In the genomic region with DNA sequence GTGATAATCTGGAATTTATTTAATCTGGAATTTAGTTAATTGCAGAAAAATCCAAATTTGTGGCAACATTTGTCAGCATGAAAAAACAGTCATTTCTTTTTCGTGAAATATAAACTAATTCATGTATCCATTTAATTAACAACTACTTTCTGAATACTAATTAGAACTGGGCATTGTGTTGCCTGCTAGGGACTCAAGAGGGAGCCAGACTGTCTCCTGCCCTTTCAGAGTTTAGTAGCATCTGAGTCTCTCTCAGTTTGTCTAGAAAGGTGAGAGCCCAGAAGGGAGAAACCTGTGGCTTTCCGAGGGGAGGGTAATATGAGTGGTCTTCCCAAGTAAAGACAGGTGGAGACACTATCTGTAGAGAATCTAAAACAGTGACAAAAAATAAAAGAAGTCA, we compare ENCODE assay signal across 10 cellular contexts.
DNase-seq lines count a peak whose midpoint lies in the region; ATAC-seq and TF ChIP-seq lines count a peak whose summit lies in the region.
"Had no signal": no experiment of that assay in that cellular context is flagged by ENCODE, and none has a peak within 500 bp of the region (broad histone marks: within the 10 kb centered on the region; RNA-seq: fewer than 3 reads in every experiment).

No MANE protein-coding gene starts in this region.

- H3K4me3 ChIP-seq in GM23338 (no peak overlapping the region), liver (ENCODE audit: low read depth in 1 of 3, low read length in 3 of 3) (no peak overlapping the region), aorta (ENCODE audit: low read length in 2 of 2) (no peak overlapping the region)
- H3K4me3 ChIP-seq in effector memory CD4-positive, alpha-beta T cell (ENCODE audit: insufficient read depth, low read depth, low read length, poor library complexity, severe bottlenecking): no peak overlapping the region

- no peak overlapping the region for H3K9ac ChIP-seq in liver (ENCODE audit: low read depth in 1 of 2, low read length in 2 of 2)

- no peaks in the 10 kb centered on the region for H3K27me3 Mint-ChIP-seq in GM23338 (ENCODE audit: insufficient read depth, low read depth, poor library complexity)

- no peak overlapping the region for H2AFZ ChIP-seq in GM23338

- TF ChIP-seq RAD21 in liver (IDR thresholded peaks at IDR 0.05): peak; percentile 66 to 81

- no peaks in the 10 kb centered on the region for H3K27me3 ChIP-seq in GM23338 (ENCODE audit: insufficient read depth)
- H3K27me3 ChIP-seq in liver (ENCODE audit: control insufficient read depth in 4 of 4, insufficient read depth in 4 of 4, low read length in 3 of 4): no peaks in the 10 kb centered on the region
- no peaks in the 10 kb centered on the region for H3K27me3 ChIP-seq in aorta (ENCODE audit: control insufficient read depth in 1 of 2, insufficient read depth in 2 of 2, low read length in 1 of 2)
- H3K27me3 ChIP-seq in effector memory CD4-positive, alpha-beta T cell (replicated peaks; ENCODE audit: control insufficient read depth, insufficient read depth, low read length, poor library complexity, severe bottlenecking): no peaks in the 10 kb centered on the region

- DNase-seq in DMS 273 (lab: John Stamatoyannopoulos, UW; ENCODE audit: unreplicated experiment) (peak; percentile 40), DMS 273 treated with DMSO at 0.1 percent for 48 hours (lab: John Stamatoyannopoulos, UW) (no peak), GM23338 (ENCODE audit: low spot score) (peak; percentile 72), NCI-H2029 (lab: John Stamatoyannopoulos, UW) (peak; percentile 68), aorta (no peak), D341Med (ENCODE audit: low spot score) (no peak)
- no peak for DNase-seq in effector memory CD4-positive, alpha-beta T cell
- DNase-seq: NCI-H187 treated with DMSO at 0.1 percent for 48 hours; stimulated activated naive CD4-positive, alpha-beta T cell treated with Interleukin-2 at 50 U/mL for 16 hours had no signal

- H3K4me1 Mint-ChIP-seq in GM23338: no peaks in the 10 kb centered on the region

- H3K9me3 ChIP-seq in liver (ENCODE audit: control insufficient read depth in 4 of 4, low read length in 3 of 4): no peaks in the 10 kb centered on the region
- H3K9me3 ChIP-seq in aorta (ENCODE audit: control insufficient read depth, low read length): no peaks in the 10 kb centered on the region
- H3K9me3 ChIP-seq in effector memory CD4-positive, alpha-beta T cell (ENCODE audit: control insufficient read depth, low read length): no peaks in the 10 kb centered on the region

- H4K20me1 ChIP-seq in GM23338 (replicated peaks; ENCODE audit: insufficient read depth): no peaks in the 10 kb centered on the region

- TF ChIP-seq CTCF in GM23338 (conservative IDR thresholded peaks at IDR 0.05; ENCODE audit: low read depth in 2 of 2) (peak; percentile 77 to 80), liver (IDR thresholded peaks at IDR 0.05; ENCODE audit: low read depth, low read length, missing input control) (peak; percentile 43)

- peaks cover 24% of the 10 kb centered on the region for H3K9me3 Mint-ChIP-seq in GM23338

- H3K36me3 Mint-ChIP-seq in GM23338 (ENCODE audit: low read depth): peaks cover 16% of the 10 kb centered on the region; the same call in 2 of the 3 replicates

- H3K36me3 ChIP-seq in GM23338 (ENCODE audit: insufficient read depth) (0 out of 2 replicates have a peak, but pooled peaks cover 5% of the 10 kb centered on the region), liver (ENCODE audit: control insufficient read depth in 4 of 4, insufficient read depth in 3 of 4, low read depth in 1 of 4, low read length in 3 of 4) (no peaks in the 10 kb centered on the region), aorta (ENCODE audit: control insufficient read depth in 1 of 2, insufficient read depth in 2 of 2, low read length in 1 of 2) (no peaks in the 10 kb centered on the region)
- H3K36me3 ChIP-seq in effector memory CD4-positive, alpha-beta T cell (ENCODE audit: control insufficient read depth, insufficient read depth, low read length): no peaks in the 10 kb centered on the region

- no peak overlapping the region for H3K4me3 Mint-ChIP-seq in GM23338

- peak; percentile 94 for ATAC-seq in GM23338
- ATAC-seq in aorta (ENCODE audit: low FRiP score): no peak

- no peaks in the 10 kb centered on the region for H3K9me2 ChIP-seq in GM23338 (ENCODE audit: insufficient read depth)

- H3F3A ChIP-seq in GM23338 (replicated peaks; ENCODE audit: low read depth): no peaks in the 10 kb centered on the region

- H3K4me2 ChIP-seq in GM23338: no peak overlapping the region

- no peaks in the 10 kb centered on the region for H3K4me1 ChIP-seq in GM23338 (ENCODE audit: insufficient read depth)
- H3K4me1 ChIP-seq in liver (ENCODE audit: control insufficient read depth in 4 of 4, insufficient read depth in 4 of 4, low read length in 3 of 4): peaks cover 0 to 9% (median 6%) of the 10 kb centered on the region in 4 donors
- H3K4me1 ChIP-seq in aorta (ENCODE audit: control insufficient read depth in 1 of 2, insufficient read depth in 2 of 2, low read length in 2 of 2): no peaks in the 10 kb centered on the region
- H3K4me1 ChIP-seq in effector memory CD4-positive, alpha-beta T cell (ENCODE audit: control insufficient read depth, insufficient read depth, low read length, poor library complexity, severe bottlenecking): no peaks in the 10 kb centered on the region

- H3K27ac Mint-ChIP-seq in GM23338: no peak overlapping the region

- H3K27ac ChIP-seq in GM23338 (ENCODE audit: low read depth) (no peak overlapping the region), liver (ENCODE audit: low read depth in 1 of 2, low read length in 2 of 2) (no peak overlapping the region), aorta (ENCODE audit: low read depth in 1 of 2, low read length in 2 of 2) (no peak overlapping the region)
- H3K27ac ChIP-seq in effector memory CD4-positive, alpha-beta T cell (ENCODE audit: insufficient read depth, low read length, poor library complexity, severe bottlenecking): no peak overlapping the region

- intact Hi-C loops in aorta (cut with DNase I): no loop called here

- WGBS in liver: 78% methylated on average over 2 of the region's 2 CpGs
- WGBS in aorta, 2 donors: 94 to 100% methylated on average over 2 of the region's 2 CpGs

- no peaks in the 10 kb centered on the region for H3K79me2 ChIP-seq in GM23338 (replicated peaks; ENCODE audit: insufficient read depth)

TF ChIP-seq in GM23338, 12 proteins besides CTCF, POLR2A, EP300 and RAD21 (continues in another document):
- TF ChIP-seq, protein P1, sequence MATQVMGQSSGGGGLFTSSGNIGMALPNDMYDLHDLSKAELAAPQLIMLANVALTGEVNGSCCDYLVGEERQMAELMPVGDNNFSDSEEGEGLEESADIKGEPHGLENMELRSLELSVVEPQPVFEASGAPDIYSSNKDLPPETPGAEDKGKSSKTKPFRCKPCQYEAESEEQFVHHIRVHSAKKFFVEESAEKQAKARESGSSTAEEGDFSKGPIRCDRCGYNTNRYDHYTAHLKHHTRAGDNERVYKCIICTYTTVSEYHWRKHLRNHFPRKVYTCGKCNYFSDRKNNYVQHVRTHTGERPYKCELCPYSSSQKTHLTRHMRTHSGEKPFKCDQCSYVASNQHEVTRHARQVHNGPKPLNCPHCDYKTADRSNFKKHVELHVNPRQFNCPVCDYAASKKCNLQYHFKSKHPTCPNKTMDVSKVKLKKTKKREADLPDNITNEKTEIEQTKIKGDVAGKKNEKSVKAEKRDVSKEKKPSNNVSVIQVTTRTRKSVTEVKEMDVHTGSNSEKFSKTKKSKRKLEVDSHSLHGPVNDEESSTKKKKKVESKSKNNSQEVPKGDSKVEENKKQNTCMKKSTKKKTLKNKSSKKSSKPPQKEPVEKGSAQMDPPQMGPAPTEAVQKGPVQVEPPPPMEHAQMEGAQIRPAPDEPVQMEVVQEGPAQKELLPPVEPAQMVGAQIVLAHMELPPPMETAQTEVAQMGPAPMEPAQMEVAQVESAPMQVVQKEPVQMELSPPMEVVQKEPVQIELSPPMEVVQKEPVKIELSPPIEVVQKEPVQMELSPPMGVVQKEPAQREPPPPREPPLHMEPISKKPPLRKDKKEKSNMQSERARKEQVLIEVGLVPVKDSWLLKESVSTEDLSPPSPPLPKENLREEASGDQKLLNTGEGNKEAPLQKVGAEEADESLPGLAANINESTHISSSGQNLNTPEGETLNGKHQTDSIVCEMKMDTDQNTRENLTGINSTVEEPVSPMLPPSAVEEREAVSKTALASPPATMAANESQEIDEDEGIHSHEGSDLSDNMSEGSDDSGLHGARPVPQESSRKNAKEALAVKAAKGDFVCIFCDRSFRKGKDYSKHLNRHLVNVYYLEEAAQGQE (IDR thresholded peaks at IDR 0.05; ENCODE audit: unreplicated experiment): no peak
- TF ChIP-seq CREB1 (CRISPR knock-in tag; IDR thresholded peaks at IDR 0.05; ENCODE audit: low read depth) (no peak), STAT1 (IDR thresholded peaks at IDR 0.05; ENCODE audit: unreplicated experiment) (no peak), NANOG (IDR thresholded peaks at IDR 0.05; ENCODE audit: borderline replicate concordance) (no peak)

TF ChIP-seq in liver, 16 proteins besides CTCF, POLR2A, EP300 and RAD21 (continues in another document):
- TF ChIP-seq FOXA1 (IDR thresholded peaks at IDR 0.05): no peak
- no peak for TF ChIP-seq GABPA (IDR thresholded peaks at IDR 0.05 in 1 of 2, conservative IDR thresholded peaks at IDR 0.05 in 1 of 2)
- TF ChIP-seq ATF3 (IDR thresholded peaks at IDR 0.05): no peak
- TF ChIP-seq HNF4G (IDR thresholded peaks at IDR 0.05): no peak
- no peak for TF ChIP-seq SP1 (IDR thresholded peaks at IDR 0.05)

Comparison
In these comparisons a context has a peak if more than half of its experiments do, and no peak if none do; other contexts are left out.
1. DNase-seq: peak in DMS 273 (single experiment), GM23338 (single experiment) and NCI-H2029 (single experiment); none in DMS 273 treated with DMSO at 0.1 percent for 48 hours (single experiment), aorta (0 of 2), D341Med (single experiment) and effector memory CD4-positive, alpha-beta T cell (0 of 3).